1 cellular context compared by ENCODE assay signal in the genomic region with DNA sequence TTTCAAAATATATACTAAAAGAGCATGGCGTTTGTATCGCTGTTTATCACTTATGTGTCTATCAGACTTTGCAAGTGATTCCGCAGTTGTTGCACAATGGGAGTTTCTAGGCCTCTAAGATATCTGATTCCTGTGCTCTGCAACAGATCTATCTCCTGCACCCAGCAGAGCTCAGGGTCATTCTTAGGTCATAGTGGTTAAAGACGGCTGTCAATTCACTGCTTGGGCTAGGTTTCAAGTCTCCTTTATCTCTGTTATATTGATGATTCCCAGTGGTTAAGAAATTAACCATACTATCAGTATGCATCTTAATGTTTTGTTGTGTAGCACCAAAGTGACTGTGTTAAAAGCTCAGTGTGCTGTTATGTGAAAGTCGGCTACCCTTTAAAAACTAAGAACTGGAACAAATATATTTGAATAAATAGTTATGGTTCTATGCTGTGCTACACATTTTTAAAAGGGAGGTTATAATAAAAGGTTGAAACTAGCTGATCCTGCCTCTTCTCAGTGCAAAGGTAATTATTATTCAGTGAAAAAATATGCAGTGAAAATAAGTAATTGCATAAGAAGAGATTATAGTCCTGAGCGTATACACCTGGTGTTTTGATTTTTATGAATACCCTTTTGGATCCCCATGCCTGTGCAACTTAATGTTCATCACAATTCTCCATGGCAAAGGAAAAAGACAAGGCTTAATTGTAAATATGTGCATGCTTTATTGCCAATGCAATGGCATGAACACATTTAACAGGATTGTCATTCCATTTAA.
TF ChIP-seq lines count a peak whose summit lies in the region.

No MANE protein-coding gene starts in this region.

TF ChIP-seq in HepG2, 621 proteins besides CTCF, POLR2A, EP300 and RAD21:
- TF ChIP-seq SMAD1 (CRISPR knock-in tag; IDR thresholded peaks at IDR 0.05; ENCODE audit: borderline replicate concordance, low read depth) = no peak
- peak; percentile 64; the same call in 1 of the 2 replicates for TF ChIP-seq CEBPB (IDR thresholded peaks at IDR 0.05; ENCODE audit: borderline replicate concordance, low read depth, low read length)
